4 cellular contexts compared by ENCODE assay signal in genomic region chr20:2395136-2395535, GRCh38. TPM values are rescaled to one million over a fixed set of nuclear protein-coding genes. Genes with fewer than 3 reads are reported as not detected.
"Had no signal": no experiment of that assay in that cellular context is flagged by ENCODE, and none has a peak within 500 bp of the region (broad histone marks: within the 10 kb centered on the region; RNA-seq: fewer than 3 reads in every experiment).

No MANE protein-coding gene starts in this region.

- H3K4me3 ChIP-seq: GM12878 had no signal

- DNase-seq: GDM1, GF-D8 had no signal

RNA-seq across cellular contexts. Expression of gene TGM6, which starts 14.4 kb away (rescaled TPM):
- total RNA-seq: G401, GM12878 had no signal
